ENCODE assay signal across 10 cellular contexts in genomic region chr12:50598321-50598862, GRCh38.
DNase-seq lines count a peak whose midpoint lies in the region; ATAC-seq and TF ChIP-seq lines count a peak whose summit lies in the region.
"Had no signal": no experiment of that assay in that cellular context is flagged by ENCODE, and none has a peak within 500 bp of the region (broad histone marks: within the 10 kb centered on the region; RNA-seq: fewer than 3 reads in every experiment).

No MANE protein-coding gene starts in this region.

- no peaks in the 10 kb centered on the region for H3K9me3 Mint-ChIP-seq in activated naive CD4-positive, alpha-beta T cell treated with anti-CD3 and anti-CD28 coated beads, Interleukin-2, amount 50 U/mL, for 24 hours
- peaks cover 4% of the 10 kb centered on the region; the same call in 1 of the 2 replicates for H3K9me3 Mint-ChIP-seq in WTC11

- CTCF ChIA-PET in WTC11 (lab: Charles Lee), result no interaction called here

- H3K27me3 ChIP-seq in tibial nerve, result no peaks in the 10 kb centered on the region
- H3K27me3 ChIP-seq: gastrocnemius medialis had no signal

- H3K4me3 ChIP-seq in fibroblast of villous mesenchyme (ENCODE audit: low read depth, low read length), result no peak overlapping the region
- H3K4me3 ChIP-seq in tibial nerve, result no peak overlapping the region
- H3K4me3 ChIP-seq: gastrocnemius medialis had no signal

- no peak for ATAC-seq in WTC11
- ATAC-seq in GM19455 (IDR thresholded peaks at IDR 0.05; ENCODE audit: unreplicated experiment), result no peak
- ATAC-seq: gastrocnemius medialis had no signal

- no peak for TF ChIP-seq POLR2A in tibial nerve (IDR thresholded peaks at IDR 0.05)

- H3K27ac ChIP-seq in tibial nerve, result peak overlapping the region in 3 of 4 donors; percentile 28 to 77 (median 61)
- H3K27ac ChIP-seq: C4-2B had no signal

- no peak for DNase-seq in activated naive CD4-positive, alpha-beta T cell treated with Interleukin-2 at 50 U/mL for 16 hours
- DNase-seq in WTC11 (ENCODE audit: low spot score), result no peak
- DNase-seq in fibroblast of villous mesenchyme (ENCODE audit: low read depth), result peak; percentile 39
- DNase-seq in tibial nerve (ENCODE audit: low spot score in 2 of 2), result peak in 1 of 2 donors; percentile 33
- DNase-seq in H4 (ENCODE audit: low spot score), result no peak
- no peak for DNase-seq in NCI-H1417 treated with DMSO at 0.1 percent for 48 hours (lab: John Stamatoyannopoulos, UW)
- DNase-seq: gastrocnemius medialis had no signal

- peaks cover 11% of the 10 kb centered on the region for H3K36me3 Mint-ChIP-seq in activated naive CD4-positive, alpha-beta T cell treated with anti-CD3 and anti-CD28 coated beads, Interleukin-2, amount 50 U/mL, for 24 hours
- peaks cover 3% of the 10 kb centered on the region; the same call in 1 of the 2 replicates for H3K36me3 Mint-ChIP-seq in WTC11

- H3K27ac Mint-ChIP-seq in activated naive CD4-positive, alpha-beta T cell treated with anti-CD3 and anti-CD28 coated beads, Interleukin-2, amount 50 U/mL, for 24 hours, result peak overlapping the region; percentile 83
- peak overlapping the region; percentile 65 for H3K27ac Mint-ChIP-seq in WTC11

- POLR2A ChIA-PET in WTC11 (lab: Charles Lee), result no interaction called here

- WGBS in tibial nerve, 2 donors, result 48 to 56% methylated on average over 2 of the region's 2 CpGs

- peaks cover 0 to 33% (median 9%) of the 10 kb centered on the region in 4 donors for H3K4me1 ChIP-seq in tibial nerve

- H3K4me1 Mint-ChIP-seq in activated naive CD4-positive, alpha-beta T cell treated with anti-CD3 and anti-CD28 coated beads, Interleukin-2, amount 50 U/mL, for 24 hours, result peaks cover 68% of the 10 kb centered on the region
- H3K4me1 Mint-ChIP-seq in WTC11, result peaks cover 53% of the 10 kb centered on the region

- H3K4me3 Mint-ChIP-seq in activated naive CD4-positive, alpha-beta T cell treated with anti-CD3 and anti-CD28 coated beads, Interleukin-2, amount 50 U/mL, for 24 hours, result peak overlapping the region; percentile 61
- H3K4me3 Mint-ChIP-seq in WTC11, result no peak overlapping the region

- no peak for TF ChIP-seq CTCF in WTC11 (IDR thresholded peaks at IDR 0.05)
- TF ChIP-seq CTCF in fibroblast of villous mesenchyme (IDR thresholded peaks at IDR 0.05; ENCODE audit: insufficient read depth, low read depth, low read length), result no peak
- TF ChIP-seq CTCF in tibial nerve (IDR thresholded peaks at IDR 0.05), result no peak

- peak in 1 of 2 donors; percentile 18 for TF ChIP-seq EP300 in tibial nerve (IDR thresholded peaks at IDR 0.05)

- no peaks in the 10 kb centered on the region for H3K9me3 ChIP-seq in tibial nerve
- H3K9me3 ChIP-seq: gastrocnemius medialis had no signal

- no peaks in the 10 kb centered on the region for H3K36me3 ChIP-seq in tibial nerve
- H3K36me3 ChIP-seq: gastrocnemius medialis had no signal

- H3K27me3 Mint-ChIP-seq in activated naive CD4-positive, alpha-beta T cell treated with anti-CD3 and anti-CD28 coated beads, Interleukin-2, amount 50 U/mL, for 24 hours, result no peaks in the 10 kb centered on the region
- H3K27me3 Mint-ChIP-seq in WTC11 (ENCODE audit: low read depth), result no peaks in the 10 kb centered on the region

TF ChIP-seq in WTC11, 78 proteins besides CTCF, POLR2A, EP300 and RAD21:
- TF ChIP-seq ZNF281 (CRISPR knock-in tag; IDR thresholded peaks at IDR 0.05) (no peak), NFE2L1 (CRISPR knock-in tag; IDR thresholded peaks at IDR 0.05) (no peak), ETV6 (CRISPR knock-in tag; IDR thresholded peaks at IDR 0.05) (no peak), JUN (CRISPR knock-in tag; IDR thresholded peaks at IDR 0.05) (no peak), STAT6 (CRISPR knock-in tag; conservative IDR thresholded peaks at IDR 0.05; ENCODE audit: low read depth) (no peak), E2F4 (CRISPR knock-in tag; IDR thresholded peaks at IDR 0.05; ENCODE audit: borderline replicate concordance, low read depth) (no peak), E2F5 (CRISPR knock-in tag; IDR thresholded peaks at IDR 0.05) (no peak), ZNF219 (CRISPR knock-in tag; IDR thresholded peaks at IDR 0.05; ENCODE audit: borderline replicate concordance) (no peak), FOXK1 (CRISPR knock-in tag; IDR thresholded peaks at IDR 0.05) (no peak)
TF ChIP-seq in WTC11: peak in this region for 0.
